Comparison of ENCODE assay signal across 8 cellular contexts in genomic region chr4:127781303-127782024, GRCh38. TPM values are rescaled to one million over a fixed set of nuclear protein-coding genes. Genes with fewer than 3 reads are reported as not detected.
DNase-seq lines count a peak whose midpoint lies in the region; ATAC-seq and TF ChIP-seq lines count a peak whose summit lies in the region.

No MANE protein-coding gene starts in this region.

- no peaks in the 10 kb centered on the region for H3K9me3 ChIP-seq in CD4-positive, alpha-beta T cell (ENCODE audit: control insufficient read depth, low read length)
- H3K9me3 ChIP-seq in heart right ventricle = no peaks in the 10 kb centered on the region

- H3K36me3 ChIP-seq in heart right ventricle = no peaks in the 10 kb centered on the region

- peak overlapping the region; percentile 75 for H3K4me3 Mint-ChIP-seq in CD4-positive, alpha-beta T cell
- H3K4me3 Mint-ChIP-seq in activated naive CD8-positive, alpha-beta T cell treated with anti-CD3 and anti-CD28 coated beads, Interleukin-2, amount 10 ng/mL, durations not matched to agents 7 days and 5 days = peak overlapping the region; percentile 96

- H3K4me1 Mint-ChIP-seq in CD4-positive, alpha-beta T cell (ENCODE audit: low read depth) = peaks cover 13% of the 10 kb centered on the region
- H3K4me1 Mint-ChIP-seq in activated naive CD8-positive, alpha-beta T cell treated with anti-CD3 and anti-CD28 coated beads, Interleukin-2, amount 10 ng/mL, durations not matched to agents 7 days and 5 days = peaks cover 16% of the 10 kb centered on the region

- H3K27ac ChIP-seq in CD4-positive, alpha-beta T cell (ENCODE audit: low read depth, low read length) = no peak overlapping the region
- H3K27ac ChIP-seq in heart right ventricle = peak overlapping the region in 9 of 10 donors; percentile 50 to 85 (median 76)

- H3K4me3 ChIP-seq in heart right ventricle = peak overlapping the region; percentile 48 to 91 (median 74)

- peak; percentile 21 for ATAC-seq in CD4-positive, alpha-beta T cell (ENCODE audit: poor library complexity)
- ATAC-seq in GM19438 (IDR thresholded peaks at IDR 0.05; ENCODE audit: low read depth, unreplicated experiment) (peak; percentile 13), HG03469 (IDR thresholded peaks at IDR 0.05; ENCODE audit: unreplicated experiment) (peak; percentile 15), heart right ventricle (peak; percentile 64 to 86 (median 72))
- ATAC-seq in activated naive CD8-positive, alpha-beta T cell treated with anti-CD3 and anti-CD28 coated beads, Interleukin-2, amount 10 ng/mL, durations not matched to agents 7 days and 5 days (ENCODE audit: low read depth) = peak; percentile 41

- POLR2A ChIA-PET in CD4-positive, alpha-beta T cell (lab: Charles Lee) = no interaction called here
- POLR2A ChIA-PET in activated naive CD8-positive, alpha-beta T cell treated with anti-CD3 and anti-CD28 coated beads, Interleukin-2, amount 10 ng/mL, durations not matched to agents 7 days and 5 days (lab: Charles Lee) = interaction anchor here (2.4 kb wide), 1 partner anchor 99 kb away, joined by 10 read pairs; the partner anchor contains the start of gene PLK4

- peaks cover 78% of the 10 kb centered on the region for H3K27me3 Mint-ChIP-seq in CD4-positive, alpha-beta T cell
- H3K27me3 Mint-ChIP-seq in activated naive CD8-positive, alpha-beta T cell treated with anti-CD3 and anti-CD28 coated beads, Interleukin-2, amount 10 ng/mL, durations not matched to agents 7 days and 5 days = peaks cover 73% of the 10 kb centered on the region

- intact Hi-C loops in CD4-positive, alpha-beta T cell (cut with DNase I, micrococcal nuclease) = no loop called here
- intact Hi-C loops in heart right ventricle (cut with DNase I) (loop anchor here in 4 of 10 donors (2.0 to 10.0 kb wide), 5 partner anchors 93 to 186 kb away; partner anchors contain the start of genes ABHD18 (in 4 of the 4), MFSD8 (in 4 of the 4), INTU (in 1 of the 4) and PLK4 (in 1 of the 4)), posterior cingulate gyrus (cut with DNase I) (loop anchor here (5.0 to 10.0 kb wide), 2 partner anchors 101 to 283 kb away; partner anchors contain the start of genes LARP1B and PLK4)

- peaks cover 72% of the 10 kb centered on the region for H3K27me3 ChIP-seq in CD4-positive, alpha-beta T cell (ENCODE audit: control insufficient read depth, insufficient read depth, low read length)
- H3K27me3 ChIP-seq in heart right ventricle = peaks cover 0 to 47% (median 0%) of the 10 kb centered on the region in 7 donors

- WGBS in heart right ventricle, 2 donors = 13 to 16% methylated on average over 38 to 43 of the region's 43 CpGs

- no peak for TF ChIP-seq CTCF in CD4-positive, alpha-beta T cell (IDR thresholded peaks at IDR 0.05)
- TF ChIP-seq CTCF in heart right ventricle (IDR thresholded peaks at IDR 0.05) = no peak

- no peaks in the 10 kb centered on the region for H3K36me3 Mint-ChIP-seq in CD4-positive, alpha-beta T cell (ENCODE audit: low read depth)
- H3K36me3 Mint-ChIP-seq in activated naive CD8-positive, alpha-beta T cell treated with anti-CD3 and anti-CD28 coated beads, Interleukin-2, amount 10 ng/mL, durations not matched to agents 7 days and 5 days = no peaks in the 10 kb centered on the region

- peak in 1 of 10 experiments; percentile 34 for DNase-seq in CD4-positive, alpha-beta T cell
- DNase-seq in activated naive CD8-positive, alpha-beta T cell treated with anti-CD3 and anti-CD28 coated beads, Interleukin-2, amount 10 ng/mL, durations not matched to agents 7 days and 5 days = no peak
- peak; percentile 47 to 61 for DNase-seq in heart right ventricle
- DNase-seq in posterior cingulate gyrus = peak in 6 of 10 donors; percentile 16 to 93 (median 54)
- no peak for DNase-seq in NCI-H2029 (lab: John Stamatoyannopoulos, UW)
- DNase-seq in NCI-H345 (lab: John Stamatoyannopoulos, UW) = no peak

- H3K9me3 Mint-ChIP-seq in CD4-positive, alpha-beta T cell = no peaks in the 10 kb centered on the region
- no peaks in the 10 kb centered on the region for H3K9me3 Mint-ChIP-seq in activated naive CD8-positive, alpha-beta T cell treated with anti-CD3 and anti-CD28 coated beads, Interleukin-2, amount 10 ng/mL, durations not matched to agents 7 days and 5 days

- peaks cover 0 to 25% (median 10%) of the 10 kb centered on the region in 9 donors for H3K4me1 ChIP-seq in heart right ventricle

- CTCF ChIA-PET in CD4-positive, alpha-beta T cell (lab: Charles Lee) = no interaction called here

- H3K27ac Mint-ChIP-seq in CD4-positive, alpha-beta T cell = no peak overlapping the region
- no peak overlapping the region for H3K27ac Mint-ChIP-seq in activated naive CD8-positive, alpha-beta T cell treated with anti-CD3 and anti-CD28 coated beads, Interleukin-2, amount 10 ng/mL, durations not matched to agents 7 days and 5 days

RNA-seq across cellular contexts. Expression of gene HSPA4L, which starts 0.7 kb away (rescaled TPM):
- total RNA-seq in CD4-positive, alpha-beta T cell = not detected
- under 1 TPM; 0.06 to 0.28 TPM for total RNA-seq in activated naive CD8-positive, alpha-beta T cell treated with anti-CD3 and anti-CD28 coated beads, Interleukin-2, amount 10 ng/mL, durations not matched to agents 7 days and 5 days
- 10 to 100 TPM in 6 of 10 donors, 1 to 10 TPM in 4; 2.4 to 21.9 (median 15.6) TPM for total RNA-seq in heart right ventricle
- 1 to 10 TPM; 1.2 to 1.8 TPM for polyA plus RNA-seq in heart right ventricle

RNA-seq across cellular contexts. Expression of gene SLC25A31, which starts 51.3 kb away (rescaled TPM):
- total RNA-seq in CD4-positive, alpha-beta T cell = not detected
- not detected for total RNA-seq in activated naive CD8-positive, alpha-beta T cell treated with anti-CD3 and anti-CD28 coated beads, Interleukin-2, amount 10 ng/mL, durations not matched to agents 7 days and 5 days
- not detected for total RNA-seq in heart right ventricle
- not detected for polyA plus RNA-seq in heart right ventricle

Comparison
In these comparisons a context has a peak if more than half of its experiments do, and no peak if none do; other contexts are left out.
1. ATAC-seq: peak in every context shown above with its lines; median percentile 72 in heart right ventricle; 41 in activated naive CD8-positive, alpha-beta T cell treated with anti-CD3 and anti-CD28 coated beads, Interleukin-2, amount 10 ng/mL, durations not matched to agents 7 days and 5 days; 21 in CD4-positive, alpha-beta T cell; 15 in HG03469; 13 in GM19438.
2. DNase-seq: peak in heart right ventricle (2 of 2) and posterior cingulate gyrus (6 of 10); none in activated naive CD8-positive, alpha-beta T cell treated with anti-CD3 and anti-CD28 coated beads, Interleukin-2, amount 10 ng/mL, durations not matched to agents 7 days and 5 days (single experiment), NCI-H2029 (single experiment) and NCI-H345 (single experiment).